13 cellular contexts compared by ENCODE assay signal in genomic region chr6:158073776-158074175, GRCh38.
"Had no signal": no experiment of that assay in that cellular context is flagged by ENCODE, and none has a peak within 500 bp of the region (broad histone marks: within the 10 kb centered on the region; RNA-seq: fewer than 3 reads in every experiment).

No MANE protein-coding gene starts in this region.

- H3K27me3 ChIP-seq: breast epithelium, tibial nerve, vagina had no signal

- ATAC-seq: right cardiac atrium; stimulated activated memory B cell treated with anti-CD40 and anti-IgM and Interleukin-4, amounts not matched to agents 10 μg/mL and 1 μg/mL and 100 μg/mL, for 72 hours had no signal

- H3K4me3 Mint-ChIP-seq: activated CD4-positive, alpha-beta T cell treated with anti-CD3 and anti-CD28 coated beads, Interleukin-2, amount 10 ng/mL, durations not matched to agents 24 days and 14 days; activated naive CD8-positive, alpha-beta T cell; endodermal cell; stimulated activated memory B cell treated with anti-CD40 and anti-IgM and Interleukin-4, amounts not matched to agents 10 μg/mL and 1 μg/mL and 100 μg/mL, for 72 hours had no signal

- DNase-seq: activated CD4-positive, alpha-beta T cell treated with anti-CD3 and anti-CD28 coated beads, Interleukin-2, amount 10 ng/mL, durations not matched to agents 24 days and 14 days; activated T-cell treated with anti-CD3 and anti-CD28 coated beads for 4 hours; anterior cingulate cortex; endodermal cell; right cardiac atrium; stimulated activated CD4-positive, alpha-beta T cell treated with anti-CD3 and anti-CD28 coated beads, Interleukin-1b, Interleukin-23, amount 100 ng/mL, for 48 hours; WERI-Rb-1 had no signal

- H3K27ac Mint-ChIP-seq: activated CD4-positive, alpha-beta T cell treated with anti-CD3 and anti-CD28 coated beads, Interleukin-2, amount 10 ng/mL, durations not matched to agents 24 days and 14 days; activated naive CD8-positive, alpha-beta T cell; endodermal cell; progenitor cell of endocrine pancreas; stimulated activated memory B cell treated with anti-CD40 and anti-IgM and Interleukin-4, amounts not matched to agents 10 μg/mL and 1 μg/mL and 100 μg/mL, for 72 hours had no signal

- H3K36me3 ChIP-seq: breast epithelium, vagina had no signal

- H3K4me1 ChIP-seq: breast epithelium had no signal

- H3K4me3 ChIP-seq: breast epithelium, tibial nerve, vagina had no signal

- H3K9me3 ChIP-seq: breast epithelium, tibial nerve, vagina had no signal

- H3K27me3 Mint-ChIP-seq: activated CD4-positive, alpha-beta T cell treated with anti-CD3 and anti-CD28 coated beads, Interleukin-2, amount 10 ng/mL, durations not matched to agents 24 days and 14 days; activated naive CD8-positive, alpha-beta T cell; progenitor cell of endocrine pancreas; stimulated activated memory B cell treated with anti-CD40 and anti-IgM and Interleukin-4, amounts not matched to agents 10 μg/mL and 1 μg/mL and 100 μg/mL, for 72 hours had no signal

- H3K27ac ChIP-seq: breast epithelium, tibial nerve, vagina, WERI-Rb-1 had no signal

- H3K9me3 Mint-ChIP-seq: activated CD4-positive, alpha-beta T cell treated with anti-CD3 and anti-CD28 coated beads, Interleukin-2, amount 10 ng/mL, durations not matched to agents 24 days and 14 days; endodermal cell; stimulated activated memory B cell treated with anti-CD40 and anti-IgM and Interleukin-4, amounts not matched to agents 10 μg/mL and 1 μg/mL and 100 μg/mL, for 72 hours had no signal
